1 cellular context compared by ENCODE assay signal in the genomic region with DNA sequence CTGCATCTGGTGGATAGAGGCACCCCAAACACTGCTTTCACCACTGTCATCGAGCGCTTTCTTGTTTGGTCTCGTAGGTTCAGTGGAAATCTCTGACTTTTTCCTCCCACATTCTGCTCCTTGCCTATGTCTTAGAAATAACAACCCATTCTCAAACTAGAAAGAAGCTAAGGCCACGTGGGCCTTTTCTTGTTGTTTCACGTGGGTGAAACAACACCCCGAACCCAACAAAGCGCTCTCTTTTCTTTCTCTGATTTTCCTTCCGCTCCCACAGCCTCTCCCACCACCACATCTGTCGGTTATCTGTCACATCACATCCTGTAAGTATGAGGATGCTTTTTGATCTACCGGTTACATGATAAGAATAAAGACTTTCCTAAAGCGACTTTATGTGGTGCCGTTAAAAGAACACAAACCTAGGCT.
TF ChIP-seq lines count a peak whose summit lies in the region.

No MANE protein-coding gene starts in this region.

TF ChIP-seq in GM23338, 12 proteins besides CTCF, POLR2A, EP300 and RAD21 (continued from another document):
- TF ChIP-seq, protein P1, sequence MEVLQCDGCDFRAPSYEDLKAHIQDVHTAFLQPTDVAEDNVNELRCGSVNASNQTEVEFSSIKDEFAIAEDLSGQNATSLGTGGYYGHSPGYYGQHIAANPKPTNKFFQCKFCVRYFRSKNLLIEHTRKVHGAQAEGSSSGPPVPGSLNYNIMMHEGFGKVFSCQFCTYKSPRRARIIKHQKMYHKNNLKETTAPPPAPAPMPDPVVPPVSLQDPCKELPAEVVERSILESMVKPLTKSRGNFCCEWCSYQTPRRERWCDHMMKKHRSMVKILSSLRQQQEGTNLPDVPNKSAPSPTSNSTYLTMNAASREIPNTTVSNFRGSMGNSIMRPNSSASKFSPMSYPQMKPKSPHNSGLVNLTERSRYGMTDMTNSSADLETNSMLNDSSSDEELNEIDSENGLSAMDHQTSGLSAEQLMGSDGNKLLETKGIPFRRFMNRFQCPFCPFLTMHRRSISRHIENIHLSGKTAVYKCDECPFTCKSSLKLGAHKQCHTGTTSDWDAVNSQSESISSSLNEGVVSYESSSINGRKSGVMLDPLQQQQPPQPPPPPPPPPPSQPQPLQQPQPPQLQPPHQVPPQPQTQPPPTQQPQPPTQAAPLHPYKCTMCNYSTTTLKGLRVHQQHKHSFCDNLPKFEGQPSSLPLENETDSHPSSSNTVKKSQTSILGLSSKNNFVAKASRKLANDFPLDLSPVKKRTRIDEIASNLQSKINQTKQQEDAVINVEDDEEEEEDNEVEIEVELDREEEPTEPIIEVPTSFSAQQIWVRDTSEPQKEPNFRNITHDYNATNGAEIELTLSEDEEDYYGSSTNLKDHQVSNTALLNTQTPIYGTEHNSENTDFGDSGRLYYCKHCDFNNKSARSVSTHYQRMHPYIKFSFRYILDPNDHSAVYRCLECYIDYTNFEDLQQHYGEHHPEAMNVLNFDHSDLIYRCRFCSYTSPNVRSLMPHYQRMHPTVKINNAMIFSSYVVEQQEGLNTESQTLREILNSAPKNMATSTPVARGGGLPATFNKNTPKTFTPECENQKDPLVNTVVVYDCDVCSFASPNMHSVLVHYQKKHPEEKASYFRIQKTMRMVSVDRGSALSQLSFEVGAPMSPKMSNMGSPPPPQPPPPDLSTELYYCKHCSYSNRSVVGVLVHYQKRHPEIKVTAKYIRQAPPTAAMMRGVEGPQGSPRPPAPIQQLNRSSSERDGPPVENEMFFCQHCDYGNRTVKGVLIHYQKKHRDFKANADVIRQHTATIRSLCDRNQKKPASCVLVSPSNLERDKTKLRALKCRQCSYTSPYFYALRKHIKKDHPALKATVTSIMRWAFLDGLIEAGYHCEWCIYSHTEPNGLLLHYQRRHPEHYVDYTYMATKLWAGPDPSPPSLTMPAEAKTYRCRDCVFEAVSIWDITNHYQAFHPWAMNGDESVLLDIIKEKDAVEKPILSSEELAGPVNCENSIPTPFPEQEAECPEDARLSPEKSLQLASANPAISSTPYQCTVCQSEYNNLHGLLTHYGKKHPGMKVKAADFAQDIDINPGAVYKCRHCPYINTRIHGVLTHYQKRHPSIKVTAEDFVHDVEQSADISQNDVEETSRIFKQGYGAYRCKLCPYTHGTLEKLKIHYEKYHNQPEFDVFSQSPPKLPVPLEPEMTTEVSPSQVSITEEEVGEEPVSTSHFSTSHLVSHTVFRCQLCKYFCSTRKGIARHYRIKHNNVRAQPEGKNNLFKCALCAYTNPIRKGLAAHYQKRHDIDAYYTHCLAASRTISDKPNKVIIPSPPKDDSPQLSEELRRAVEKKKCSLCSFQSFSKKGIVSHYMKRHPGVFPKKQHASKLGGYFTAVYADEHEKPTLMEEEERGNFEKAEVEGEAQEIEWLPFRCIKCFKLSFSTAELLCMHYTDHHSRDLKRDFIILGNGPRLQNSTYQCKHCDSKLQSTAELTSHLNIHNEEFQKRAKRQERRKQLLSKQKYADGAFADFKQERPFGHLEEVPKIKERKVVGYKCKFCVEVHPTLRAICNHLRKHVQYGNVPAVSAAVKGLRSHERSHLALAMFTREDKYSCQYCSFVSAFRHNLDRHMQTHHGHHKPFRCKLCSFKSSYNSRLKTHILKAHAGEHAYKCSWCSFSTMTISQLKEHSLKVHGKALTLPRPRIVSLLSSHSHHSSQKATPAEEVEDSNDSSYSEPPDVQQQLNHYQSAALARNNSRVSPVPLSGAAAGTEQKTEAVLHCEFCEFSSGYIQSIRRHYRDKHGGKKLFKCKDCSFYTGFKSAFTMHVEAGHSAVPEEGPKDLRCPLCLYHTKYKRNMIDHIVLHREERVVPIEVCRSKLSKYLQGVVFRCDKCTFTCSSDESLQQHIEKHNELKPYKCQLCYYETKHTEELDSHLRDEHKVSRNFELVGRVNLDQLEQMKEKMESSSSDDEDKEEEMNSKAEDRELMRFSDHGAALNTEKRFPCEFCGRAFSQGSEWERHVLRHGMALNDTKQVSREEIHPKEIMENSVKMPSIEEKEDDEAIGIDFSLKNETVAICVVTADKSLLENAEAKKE (CRISPR knock-in tag; IDR thresholded peaks at IDR 0.05), result no peak
- TF ChIP-seq EZH2phosphoT487 (IDR thresholded peaks at IDR 0.05; ENCODE audit: unreplicated experiment) (no peak), ZNF114 (CRISPR knock-in tag; IDR thresholded peaks at IDR 0.05) (no peak)
